ENCODE assay signal across 23 cellular contexts in the genomic region with DNA sequence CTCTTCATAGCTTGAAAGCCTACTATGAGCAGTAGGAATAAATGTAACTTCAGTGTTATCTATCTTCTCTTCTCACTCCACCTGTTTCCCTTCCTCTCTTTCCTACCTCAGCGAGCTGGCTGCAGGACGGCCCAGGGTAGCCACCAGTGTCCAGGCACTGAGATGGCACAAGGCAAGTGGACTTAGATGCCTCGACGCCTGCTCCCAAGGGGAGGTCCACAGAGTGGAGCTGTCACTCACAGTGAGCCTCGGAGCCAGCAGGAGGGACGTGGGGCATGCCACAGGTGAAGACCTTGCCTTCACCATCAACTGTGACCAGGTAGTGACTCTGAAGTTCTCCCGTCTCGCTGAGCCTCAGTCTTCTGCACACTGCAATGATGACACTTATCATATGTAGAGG.
"Had no signal": no experiment of that assay in that cellular context is flagged by ENCODE, and none has a peak within 500 bp of the region (broad histone marks: within the 10 kb centered on the region; RNA-seq: fewer than 3 reads in every experiment).

No MANE protein-coding gene starts in this region.

- H3K27me3 ChIP-seq: MG63 had no signal

- H3K4me1 ChIP-seq: SJCRH30 had no signal

- H3K9me3 ChIP-seq: MG63, SJCRH30 had no signal

- ATAC-seq: Panc1, PC-3, SK-N-SH treated with all-trans-retinoic acid at 6 μM for 48 hours had no signal

- H3K4me3 ChIP-seq: MG63, SJCRH30 had no signal

- H3K27ac ChIP-seq: HL-60, RWPE1, SJCRH30 had no signal

- H3K36me3 ChIP-seq: SJCRH30 had no signal

- DNase-seq: Karpas-422; KG1; MG63; NCI-H1092; NCI-H1105 treated with DMSO at 0.1 percent for 48 hours; NCI-H1417 treated with DMSO at 0.1 percent for 48 hours; NCI-H146; NCI-H1694 treated with DMSO at 0.1 percent for 48 hours; NCI-H1930; NCI-H2081; NCI-H2107; NCI-H2227 treated with DMSO at 0.1 percent for 48 hours; NCI-H524; NCI-H526 treated with DMSO at 0.1 percent for 48 hours; NCI-H748 treated with DMSO at 0.1 percent for 48 hours; NK-92 treated with Interleukin-12 subunit alpha and Interleukin-12 subunit beta, amount 100 ng/mL, for 24 hours; PC-3; SHP77 treated with DMSO at 0.1 percent for 48 hours; SJCRH30 had no signal
